Comparison of ENCODE assay signal across 8 cellular contexts in the genomic region with DNA sequence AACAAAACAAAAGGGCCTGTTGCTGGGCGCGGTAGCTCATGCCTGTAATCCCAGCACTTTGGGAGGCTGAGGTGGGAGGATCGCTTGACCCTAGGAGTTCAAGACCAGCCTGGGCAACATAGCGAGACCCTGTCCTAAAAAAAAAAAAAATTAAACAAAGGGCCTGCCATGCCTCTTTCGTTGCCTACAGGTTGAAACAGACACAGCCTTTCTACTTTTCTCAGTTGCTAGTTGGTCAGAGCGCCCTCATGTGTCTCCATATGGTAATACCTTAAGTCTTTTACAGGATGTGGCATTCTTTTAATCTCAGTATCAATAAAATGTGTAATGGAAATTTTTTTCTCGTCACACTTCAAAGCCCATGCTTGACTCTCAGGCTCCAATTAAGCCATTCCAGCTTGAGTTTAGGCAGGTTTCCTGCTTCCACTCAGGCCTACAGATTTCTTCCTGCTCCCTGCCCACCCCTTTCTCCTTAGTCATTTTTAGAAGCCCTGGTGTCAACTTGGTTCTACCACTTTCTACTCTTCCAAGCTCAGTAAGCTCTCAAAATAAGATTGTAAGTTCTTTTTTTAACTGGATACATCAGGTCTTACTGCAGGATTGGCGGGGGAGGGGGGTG. TPM values are rescaled to one million over a fixed set of nuclear protein-coding genes. Genes with fewer than 3 reads are reported as not detected.
DNase-seq lines count a peak whose midpoint lies in the region; ATAC-seq lines count a peak whose summit lies in the region.

No MANE protein-coding gene starts in this region.

- H3K9me3 Mint-ChIP-seq in T-helper 2 cell treated with Interferon-gamma antibody and Interleukin-4, amounts not matched to agents 5 μg/mL and 100 μg/mL, for 36 hours: no peaks in the 10 kb centered on the region
- H3K9me3 Mint-ChIP-seq in natural killer cell treated with Interleukin-12 subunit alpha and Interleukin-12 subunit beta and Interleukin-15 and Interleukin-18, amount 100 ng/mL, for 72 hours: no peaks in the 10 kb centered on the region

- H3K36me3 Mint-ChIP-seq in T-helper 2 cell treated with Interferon-gamma antibody and Interleukin-4, amounts not matched to agents 5 μg/mL and 100 μg/mL, for 36 hours (ENCODE audit: low read depth): no peaks in the 10 kb centered on the region
- no peaks in the 10 kb centered on the region for H3K36me3 Mint-ChIP-seq in natural killer cell treated with Interleukin-12 subunit alpha and Interleukin-12 subunit beta and Interleukin-15 and Interleukin-18, amount 100 ng/mL, for 72 hours

- no peaks in the 10 kb centered on the region for H3K27me3 Mint-ChIP-seq in T-helper 2 cell treated with Interferon-gamma antibody and Interleukin-4, amounts not matched to agents 5 μg/mL and 100 μg/mL, for 36 hours (ENCODE audit: low read depth)
- no peaks in the 10 kb centered on the region for H3K27me3 Mint-ChIP-seq in natural killer cell treated with Interleukin-12 subunit alpha and Interleukin-12 subunit beta and Interleukin-15 and Interleukin-18, amount 100 ng/mL, for 72 hours

- DNase-seq in DMS79 treated with DMSO at 0.1 percent for 48 hours (lab: John Stamatoyannopoulos, UW) (peak; percentile 2), DMS79 (lab: John Stamatoyannopoulos, UW) (no peak), NAMALWA (ENCODE audit: low spot score) (peak; percentile 90), cerebellar cortex (ENCODE audit: low spot score) (peak; percentile 42), middle frontal gyrus (ENCODE audit: extremely low spot score, low spot score) (no peak)
- peak; percentile 49 for DNase-seq in T-helper 2 cell treated with Interferon-gamma antibody and Interleukin-4, amounts not matched to agents 5 μg/mL and 100 μg/mL, for 36 hours (ENCODE audit: low spot score)
- no peak for DNase-seq in natural killer cell treated with Interleukin-12 subunit alpha and Interleukin-12 subunit beta and Interleukin-15 and Interleukin-18, amount 100 ng/mL, for 72 hours (ENCODE audit: low spot score)

- H3K4me3 Mint-ChIP-seq in T-helper 2 cell treated with Interferon-gamma antibody and Interleukin-4, amounts not matched to agents 5 μg/mL and 100 μg/mL, for 36 hours: peak overlapping the region; percentile 55
- peak overlapping the region; percentile 21 for H3K4me3 Mint-ChIP-seq in natural killer cell treated with Interleukin-12 subunit alpha and Interleukin-12 subunit beta and Interleukin-15 and Interleukin-18, amount 100 ng/mL, for 72 hours

- ATAC-seq in natural killer cell treated with Interleukin-12 subunit alpha and Interleukin-12 subunit beta and Interleukin-15 and Interleukin-18, amount 100 ng/mL, for 72 hours: no peak
- no peak for ATAC-seq in HG02884 (IDR thresholded peaks at IDR 0.05; ENCODE audit: unreplicated experiment)

- peaks cover 31% of the 10 kb centered on the region for H3K4me1 Mint-ChIP-seq in T-helper 2 cell treated with Interferon-gamma antibody and Interleukin-4, amounts not matched to agents 5 μg/mL and 100 μg/mL, for 36 hours (ENCODE audit: low read depth)
- H3K4me1 Mint-ChIP-seq in natural killer cell treated with Interleukin-12 subunit alpha and Interleukin-12 subunit beta and Interleukin-15 and Interleukin-18, amount 100 ng/mL, for 72 hours (ENCODE audit: low read depth in 2 of 2): peaks cover 38 to 45% of the 10 kb centered on the region in 2 donors

- H3K27ac Mint-ChIP-seq in T-helper 2 cell treated with Interferon-gamma antibody and Interleukin-4, amounts not matched to agents 5 μg/mL and 100 μg/mL, for 36 hours: peak overlapping the region; percentile 94
- H3K27ac Mint-ChIP-seq in natural killer cell treated with Interleukin-12 subunit alpha and Interleukin-12 subunit beta and Interleukin-15 and Interleukin-18, amount 100 ng/mL, for 72 hours: peak overlapping the region; percentile 69 to 100

RNA-seq across cellular contexts. Expression of a gene that starts 4.6 kb away (rescaled TPM):
- not detected for total RNA-seq in natural killer cell treated with Interleukin-12 subunit alpha and Interleukin-12 subunit beta and Interleukin-15 and Interleukin-18, amount 100 ng/mL, for 72 hours

RNA-seq across cellular contexts. Expression of a gene that starts 37.7 kb away (rescaled TPM):
- 1,000 to 10,000 TPM; 1,043 to 1,156 TPM for total RNA-seq in natural killer cell treated with Interleukin-12 subunit alpha and Interleukin-12 subunit beta and Interleukin-15 and Interleukin-18, amount 100 ng/mL, for 72 hours

Comparison
In these comparisons a context has a peak if more than half of its experiments do, and no peak if none do; other contexts are left out.
1. DNase-seq: peak in DMS79 treated with DMSO at 0.1 percent for 48 hours (single experiment), NAMALWA (single experiment), T-helper 2 cell treated with Interferon-gamma antibody and Interleukin-4, amounts not matched to agents 5 μg/mL and 100 μg/mL, for 36 hours (single experiment) and cerebellar cortex (single experiment); none in DMS79 (single experiment), natural killer cell treated with Interleukin-12 subunit alpha and Interleukin-12 subunit beta and Interleukin-15 and Interleukin-18, amount 100 ng/mL, for 72 hours (single experiment) and middle frontal gyrus (single experiment).